29 cellular contexts compared by ENCODE assay signal in the genomic region with DNA sequence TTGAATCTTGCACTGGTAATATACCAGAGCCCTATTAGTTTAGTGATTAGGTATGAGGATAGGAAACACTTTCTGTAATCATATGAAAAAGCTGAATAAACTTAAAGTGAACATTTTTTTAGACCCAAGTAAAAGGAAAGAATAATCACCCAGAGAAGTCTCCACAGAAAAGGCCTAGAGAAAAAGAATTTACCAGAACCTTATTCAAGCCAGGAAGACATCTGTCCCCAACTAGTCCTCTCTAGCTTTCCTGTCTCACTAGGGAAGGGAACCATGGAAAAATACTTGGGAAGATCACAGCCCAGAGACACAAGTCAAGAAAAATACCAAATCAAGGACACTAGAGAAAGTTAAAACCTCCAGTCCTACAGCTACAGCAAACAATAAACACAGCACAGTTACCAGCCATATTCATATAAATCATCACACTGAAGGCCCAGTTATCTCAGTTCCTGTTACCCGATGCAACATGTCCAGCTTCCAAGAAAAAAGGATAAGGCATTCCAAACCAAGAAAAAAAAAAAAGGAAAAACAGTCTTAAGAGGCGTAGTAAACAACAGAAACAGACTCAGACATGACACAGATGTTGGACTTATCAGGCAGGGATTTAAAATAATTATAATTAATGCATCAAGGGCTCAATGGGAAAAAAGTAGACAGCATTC.
DNase-seq lines count a peak whose midpoint lies in the region; ATAC-seq and TF ChIP-seq lines count a peak whose summit lies in the region.
"Had no signal": no experiment of that assay in that cellular context is flagged by ENCODE, and none has a peak within 500 bp of the region (broad histone marks: within the 10 kb centered on the region; RNA-seq: fewer than 3 reads in every experiment).

No MANE protein-coding gene starts in this region.

- H3K9me3 ChIP-seq in testis: no peaks in the 10 kb centered on the region
- no peaks in the 10 kb centered on the region for H3K9me3 ChIP-seq in CD8-positive, alpha-beta memory T cell (ENCODE audit: low read length)
- H3K9me3 ChIP-seq: right lobe of liver, SK-N-SH, transverse colon had no signal

- no peaks in the 10 kb centered on the region for H3K27me3 ChIP-seq in testis
- no peaks in the 10 kb centered on the region for H3K27me3 ChIP-seq in CD8-positive, alpha-beta memory T cell (ENCODE audit: insufficient read depth, low read length, poor library complexity, severe bottlenecking)
- H3K27me3 ChIP-seq: brain microvascular endothelial cell, right lobe of liver, transverse colon had no signal

- WGBS in testis, 2 donors: 30 to 37% methylated on average over 2 of the region's 2 CpGs

- no peaks in the 10 kb centered on the region for H3K4me1 Mint-ChIP-seq in CD8-positive, alpha-beta memory T cell
- H3K4me1 Mint-ChIP-seq: activated naive CD8-positive, alpha-beta T cell treated with anti-CD3 and anti-CD28 coated beads, Interleukin-2, amount 50 U/mL, for 24 hours; neural crest cell; stimulated activated naive CD8-positive, alpha-beta T cell treated with anti-CD3 and anti-CD28 coated beads, Interleukin-15, amount 100 ng/mL, for 72 hours had no signal

- no peaks in the 10 kb centered on the region for H3K36me3 Mint-ChIP-seq in CD8-positive, alpha-beta memory T cell

- H3K4me3 Mint-ChIP-seq in CD8-positive, alpha-beta memory T cell: no peak overlapping the region
- H3K4me3 Mint-ChIP-seq: activated naive CD8-positive, alpha-beta T cell treated with anti-CD3 and anti-CD28 coated beads, Interleukin-2, amount 50 U/mL, for 24 hours; H9; neural crest cell; stimulated activated naive CD8-positive, alpha-beta T cell treated with anti-CD3 and anti-CD28 coated beads, Interleukin-15, amount 100 ng/mL, for 72 hours had no signal

- H3K27ac ChIP-seq in testis: peak overlapping the region in 1 of 2 donors; percentile 41
- no peak overlapping the region for H3K27ac ChIP-seq in CD8-positive, alpha-beta memory T cell (ENCODE audit: low read depth, low read length)
- H3K27ac ChIP-seq: brain microvascular endothelial cell, parathyroid adenoma, right lobe of liver, RWPE1, transverse colon had no signal

- H3K4me1 ChIP-seq in testis: no peaks in the 10 kb centered on the region
- no peaks in the 10 kb centered on the region for H3K4me1 ChIP-seq in CD8-positive, alpha-beta memory T cell (ENCODE audit: insufficient read depth, low read length)
- H3K4me1 ChIP-seq: parathyroid adenoma, right lobe of liver, transverse colon had no signal

- CTCF ChIA-PET in CD8-positive, alpha-beta memory T cell (lab: Charles Lee): no interaction called here

- TF ChIP-seq POLR2A in testis (IDR thresholded peaks at IDR 0.05): no peak

- H3K36me3 ChIP-seq in testis (ENCODE audit: low read depth, missing control alignments): no peaks in the 10 kb centered on the region
- H3K36me3 ChIP-seq in CD8-positive, alpha-beta memory T cell (ENCODE audit: insufficient read depth, low read length): no peaks in the 10 kb centered on the region
- H3K36me3 ChIP-seq: brain microvascular endothelial cell, right lobe of liver, transverse colon had no signal

- in situ Hi-C loops in GM13977 (cut with MboI; ENCODE audit: low pct_unique_long_range_greater_than_20kb, low sequenced_read_pairs, unreplicated experiment): no loop called here

- DNase-seq in Right ventricle myocardium superior: no peak
- DNase-seq in cardiac septum (ENCODE audit: low spot score): no peak
- peak; percentile 24 for DNase-seq in fibroblast of peridontal ligament (ENCODE audit: extremely low read depth)
- no peak for DNase-seq in left lobe of liver (ENCODE audit: low spot score)
- DNase-seq in left colon: no peak
- DNase-seq in testis: no peak
- no peak for DNase-seq in CD8-positive, alpha-beta memory T cell
- no peak for DNase-seq in GM13977 (ENCODE audit: low spot score)
- DNase-seq: 8988T; activated CD8-positive, alpha-beta memory T cell treated with anti-CD3 and anti-CD28 coated beads for 24 hours; activated gamma-delta T cell; activated naive CD8-positive, alpha-beta T cell treated with anti-CD3 and anti-CD28 coated beads, Interleukin-2, amount 50 U/mL, for 24 hours; activated T-cell treated with anti-CD3 and anti-CD28 coated beads, Interleukin-2, amount 50 U/mL, for 1 hour; brain microvascular endothelial cell; effector memory CD4-positive, alpha-beta T cell; GDM1; H9; Kasumi-1; NCI-H187; right lobe of liver; SK-N-SH; stimulated activated CD4-positive, alpha-beta T cell treated with anti-CD3 and anti-CD28 coated beads, Interleukin-15, amount 100 ng/mL, for 24 hours; stimulated activated naive CD8-positive, alpha-beta T cell treated with anti-CD3 and anti-CD28 coated beads, Interleukin-15, amount 100 ng/mL, for 72 hours; T-helper 2 cell; transverse colon had no signal

- ATAC-seq in Right ventricle myocardium superior (ENCODE audit: poor library complexity): peak; percentile 68
- ATAC-seq in left lobe of liver: peak; percentile 20
- no peak for ATAC-seq in left colon
- ATAC-seq: activated naive CD8-positive, alpha-beta T cell treated with anti-CD3 and anti-CD28 coated beads, Interleukin-2, amount 50 U/mL, for 24 hours; esophagus mucosa; stimulated activated naive CD8-positive, alpha-beta T cell treated with anti-CD3 and anti-CD28 coated beads, Interleukin-15, amount 100 ng/mL, for 72 hours had no signal

- TF ChIP-seq CTCF in testis (IDR thresholded peaks at IDR 0.05) (no peak), GM13977 (IDR thresholded peaks at IDR 0.05; ENCODE audit: extremely low read depth, insufficient read depth, missing control alignments) (no peak)

- H3K9me3 Mint-ChIP-seq in CD8-positive, alpha-beta memory T cell: no peaks in the 10 kb centered on the region
- H3K9me3 Mint-ChIP-seq: activated naive CD8-positive, alpha-beta T cell treated with anti-CD3 and anti-CD28 coated beads, Interleukin-2, amount 50 U/mL, for 24 hours; H9; neural crest cell; stimulated activated naive CD8-positive, alpha-beta T cell treated with anti-CD3 and anti-CD28 coated beads, Interleukin-15, amount 100 ng/mL, for 72 hours had no signal

- H3K4me3 ChIP-seq in testis: no peak overlapping the region
- no peak overlapping the region for H3K4me3 ChIP-seq in CD8-positive, alpha-beta memory T cell (ENCODE audit: low read length)
- H3K4me3 ChIP-seq: right lobe of liver, transverse colon had no signal

- H3K27me3 Mint-ChIP-seq in CD8-positive, alpha-beta memory T cell: peaks cover 0 to 1% of the 10 kb centered on the region in 2 donors
- H3K27me3 Mint-ChIP-seq: stimulated activated naive CD8-positive, alpha-beta T cell treated with anti-CD3 and anti-CD28 coated beads, Interleukin-15, amount 100 ng/mL, for 72 hours had no signal

- H3K27ac Mint-ChIP-seq in CD8-positive, alpha-beta memory T cell: no peak overlapping the region
- H3K27ac Mint-ChIP-seq: activated naive CD8-positive, alpha-beta T cell treated with anti-CD3 and anti-CD28 coated beads, Interleukin-2, amount 50 U/mL, for 24 hours; stimulated activated naive CD8-positive, alpha-beta T cell treated with anti-CD3 and anti-CD28 coated beads, Interleukin-15, amount 100 ng/mL, for 72 hours had no signal

- intact Hi-C loops in Right ventricle myocardium superior (cut with DNase I): no loop called here
- intact Hi-C loops in cardiac septum (cut with DNase I): no loop called here
- intact Hi-C loops in left colon (cut with DNase I, micrococcal nuclease): no loop called here
- intact Hi-C loops in testis (cut with DNase I; ENCODE audit: low total_unique reads): no loop called here

- POLR2A ChIA-PET in CD8-positive, alpha-beta memory T cell (lab: Charles Lee): no interaction called here
